ENCODE assay signal across 1 cellular context in genomic region chr11:62753736-62754603, GRCh38.
A peak's percentile ranks its signal among the peaks of the same experiment; 100 is the strongest.
TF ChIP-seq lines count a peak whose summit lies in the region.

Gene ZBTB3 (minus strand): TSS chr11:62754160. CDS start chr11:62753664, 496 bp downstream.

TF ChIP-seq in HEK293, 187 proteins besides CTCF, POLR2A, EP300 and RAD21 (continued from another document):
- TF ChIP-seq PATZ1 (tag by site-specific recombination; IDR thresholded peaks at IDR 0.05) = peak; percentile 50; the same call in 1 of the 2 replicates
- TF ChIP-seq PBX3 (CRISPR knock-in tag; IDR thresholded peaks at IDR 0.05) = peak; percentile 70; the same call in 1 of the 2 replicates
- no peak for TF ChIP-seq ZNF184 (tag by site-specific recombination; IDR thresholded peaks at IDR 0.05)
- peak; percentile 48; the same call in 1 of the 2 replicates for TF ChIP-seq KLF1 (tag by site-specific recombination; IDR thresholded peaks at IDR 0.05)
- no peak for TF ChIP-seq GLI2 (tag by site-specific recombination; IDR thresholded peaks at IDR 0.05; ENCODE audit: borderline replicate concordance, low read depth)
- peak; percentile 82 for TF ChIP-seq KLF8 (tag by site-specific recombination; IDR thresholded peaks at IDR 0.05)
- TF ChIP-seq KLF9 (tag by site-specific recombination; IDR thresholded peaks at IDR 0.05; ENCODE audit: low read depth) = peak; percentile 65; the same call in 1 of the 2 replicates
- TF ChIP-seq ZNF830 (tag by site-specific recombination; IDR thresholded peaks at IDR 0.05; ENCODE audit: low read depth) = no peak
- TF ChIP-seq HOXC10 (CRISPR knock-in tag; IDR thresholded peaks at IDR 0.05) = 0 out of 2 replicates have a peak, but pooled peaks have one; percentile 92
- TF ChIP-seq EGR2 (tag by site-specific recombination; IDR thresholded peaks at IDR 0.05; ENCODE audit: low read depth) = 0 out of 2 replicates have a peak, but pooled peaks have one; percentile 42
- TF ChIP-seq PRDM10 (tag by site-specific recombination; IDR thresholded peaks at IDR 0.05) = peak; percentile 47; the same call in 1 of the 2 replicates
- TF ChIP-seq ZNF335 (tag by site-specific recombination; conservative IDR thresholded peaks at IDR 0.05) = peak; percentile 48
- peak; percentile 74; the same call in 1 of the 2 replicates for TF ChIP-seq ZBTB20 (tag by site-specific recombination; IDR thresholded peaks at IDR 0.05)
- TF ChIP-seq ZNF600 (tag by site-specific recombination; IDR thresholded peaks at IDR 0.05) = peak; percentile 61
- no peak for TF ChIP-seq ZNF148 (tag by site-specific recombination; IDR thresholded peaks at IDR 0.05; ENCODE audit: borderline replicate concordance)
- peak; percentile 77; the same call in 1 of the 2 replicates for TF ChIP-seq ZNF366 (tag by site-specific recombination; conservative IDR thresholded peaks at IDR 0.05)
- TF ChIP-seq ZNF658 (tag by site-specific recombination; IDR thresholded peaks at IDR 0.05) = no peak
